Comparison of ENCODE assay signal across 28 cellular contexts in the genomic region with DNA sequence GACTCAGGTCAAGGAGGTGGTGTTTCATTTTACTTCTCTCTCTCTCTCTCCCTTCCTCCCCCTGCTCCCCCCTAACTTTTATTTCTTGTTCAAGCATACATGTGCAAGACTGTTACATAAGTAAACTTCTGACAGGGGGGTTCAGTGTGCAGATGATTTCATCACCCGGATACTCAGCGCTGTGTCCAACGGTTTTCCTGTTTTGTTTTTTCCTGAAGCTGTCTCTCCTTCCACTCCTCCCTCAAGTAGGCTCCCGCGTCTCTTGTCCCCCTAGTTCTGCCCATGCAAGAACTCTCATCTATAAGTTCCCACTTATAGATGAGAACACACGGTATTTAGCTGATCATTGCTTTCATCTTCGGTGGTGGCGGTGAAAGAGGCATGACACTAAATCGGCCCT.
"Had no signal": no experiment of that assay in that cellular context is flagged by ENCODE, and none has a peak within 500 bp of the region (broad histone marks: within the 10 kb centered on the region; RNA-seq: fewer than 3 reads in every experiment).

No MANE protein-coding gene starts in this region.

- ATAC-seq: stimulated activated effector memory CD8-positive, alpha-beta T cell treated with anti-CD3 and anti-CD28 coated beads, Interleukin-12 subunit alpha, Interleukin-12 subunit beta, amount 100 ng/mL, for 72 hours; stimulated activated memory B cell treated with anti-CD40 and anti-IgM and Interleukin-4, amounts not matched to agents 10 μg/mL and 1 μg/mL and 100 μg/mL, for 72 hours; stimulated activated naive B cell treated with anti-CD40 and anti-IgM and Interleukin-4, amounts not matched to agents 10 μg/mL and 1 μg/mL and 100 μg/mL, for 72 hours; stimulated activated naive CD8-positive, alpha-beta T cell treated with anti-CD3 and anti-CD28 coated beads, Interleukin-15, amount 100 ng/mL, for 72 hours; stimulated activated naive CD8-positive, alpha-beta T cell treated with anti-CD3 and anti-CD28 coated beads, Interleukin-15, Interleukin-2, amounts not matched to agents 100 U/mL and 50 U/mL, for 24 hours; upper lobe of right lung had no signal

- H3K4me3 ChIP-seq: stomach, suprapubic skin, testis, thoracic aorta, thyroid gland, tibial artery, tibial nerve, transverse colon, upper lobe of left lung, upper lobe of right lung, uterus, vagina had no signal

- H3K27me3 Mint-ChIP-seq: stimulated activated memory B cell treated with anti-CD40 and anti-IgM and Interleukin-4, amounts not matched to agents 10 μg/mL and 1 μg/mL and 100 μg/mL, for 72 hours; stimulated activated naive B cell treated with anti-CD40 and anti-IgM and Interleukin-4, amounts not matched to agents 10 μg/mL and 1 μg/mL and 100 μg/mL, for 72 hours; stimulated activated naive CD8-positive, alpha-beta T cell treated with anti-CD3 and anti-CD28 coated beads, Interleukin-15, amount 100 ng/mL, for 72 hours; stimulated activated naive CD8-positive, alpha-beta T cell treated with anti-CD3 and anti-CD28 coated beads, Interleukin-15, Interleukin-2, amounts not matched to agents 100 ng/mL and 50 ng/mL, for 24 hours had no signal

- FAIRE-seq: urothelium cell line had no signal

- H3K4me3 Mint-ChIP-seq: stimulated activated effector memory CD8-positive, alpha-beta T cell treated with anti-CD3 and anti-CD28 coated beads, Interleukin-12 subunit alpha, Interleukin-12 subunit beta, amount 100 ng/mL, for 72 hours; stimulated activated memory B cell treated with anti-CD40 and anti-IgM and Interleukin-4, amounts not matched to agents 10 μg/mL and 1 μg/mL and 100 μg/mL, for 72 hours; stimulated activated naive B cell treated with anti-CD40 and anti-IgM and Interleukin-4, amounts not matched to agents 10 μg/mL and 1 μg/mL and 100 μg/mL, for 72 hours; stimulated activated naive CD8-positive, alpha-beta T cell treated with anti-CD3 and anti-CD28 coated beads, Interleukin-15, amount 100 ng/mL, for 72 hours; stimulated activated naive CD8-positive, alpha-beta T cell treated with anti-CD3 and anti-CD28 coated beads, Interleukin-15, Interleukin-2, amounts not matched to agents 100 ng/mL and 50 ng/mL, for 24 hours had no signal

- H3K4me1 ChIP-seq: suprapubic skin, testis, thyroid gland, tibial artery, transverse colon, upper lobe of left lung, upper lobe of right lung, uterus, vagina had no signal

- H3K36me3 ChIP-seq: stomach, suprapubic skin, thoracic aorta, thyroid gland, tibial artery, tibial nerve, transverse colon, upper lobe of left lung, upper lobe of right lung, uterus, vagina had no signal

- DNase-seq: stimulated activated CD4-positive, alpha-beta T cell treated with anti-CD3 and anti-CD28 coated beads, Interleukin-2, amount 100 ng/mL, for 48 hours; stimulated activated CD4-positive, alpha-beta T cell treated with anti-CD3 and anti-CD28 coated beads, Interleukin-4, amount 100 ng/mL, for 1 hour; stimulated activated CD4-positive, alpha-beta T cell treated with anti-CD3 and anti-CD28 coated beads, Interleukin-4, amount 100 ng/mL, for 24 hours; stimulated activated CD4-positive, alpha-beta T cell treated with anti-CD3 and anti-CD28 coated beads, Interleukin-4, amount 100 ng/mL, for 4 hours; stimulated activated CD8-positive, alpha-beta memory T cell treated with anti-CD3 and anti-CD28 coated beads, Interleukin-4, amount 100 ng/mL, for 48 hours; stimulated activated naive B cell treated with anti-CD40 and anti-IgM and Interleukin-4, amounts not matched to agents 10 μg/mL and 1 μg/mL and 100 μg/mL, for 72 hours; stimulated activated naive CD4-positive, alpha-beta T cell; stimulated activated naive CD4-positive, alpha-beta T cell treated with Interleukin-2 at 50 U/mL for 16 hours; stimulated activated naive CD8-positive, alpha-beta T cell treated with anti-CD3 and anti-CD28 coated beads, Interleukin-15, amount 100 ng/mL, for 72 hours; stimulated activated naive CD8-positive, alpha-beta T cell treated with anti-CD3 and anti-CD28 coated beads, Interleukin-15, Interleukin-2, amounts not matched to agents 100 U/mL and 50 U/mL, for 24 hours; stomach; substantia nigra; testis; thyroid gland; tibial artery; transverse colon; trophoblast cell; upper lobe of left lung; upper lobe of right lung; uterus had no signal

- H3K27ac Mint-ChIP-seq: stimulated activated effector memory CD8-positive, alpha-beta T cell treated with anti-CD3 and anti-CD28 coated beads, Interleukin-12 subunit alpha, Interleukin-12 subunit beta, amount 100 ng/mL, for 72 hours; stimulated activated memory B cell treated with anti-CD40 and anti-IgM and Interleukin-4, amounts not matched to agents 10 μg/mL and 1 μg/mL and 100 μg/mL, for 72 hours; stimulated activated naive B cell treated with anti-CD40 and anti-IgM and Interleukin-4, amounts not matched to agents 10 μg/mL and 1 μg/mL and 100 μg/mL, for 72 hours; stimulated activated naive CD8-positive, alpha-beta T cell treated with anti-CD3 and anti-CD28 coated beads, Interleukin-15, amount 100 ng/mL, for 72 hours; stimulated activated naive CD8-positive, alpha-beta T cell treated with anti-CD3 and anti-CD28 coated beads, Interleukin-15, Interleukin-2, amounts not matched to agents 100 ng/mL and 50 ng/mL, for 24 hours had no signal

- H3K36me3 Mint-ChIP-seq: stimulated activated effector memory CD8-positive, alpha-beta T cell treated with anti-CD3 and anti-CD28 coated beads, Interleukin-12 subunit alpha, Interleukin-12 subunit beta, amount 100 ng/mL, for 72 hours; stimulated activated memory B cell treated with anti-CD40 and anti-IgM and Interleukin-4, amounts not matched to agents 10 μg/mL and 1 μg/mL and 100 μg/mL, for 72 hours; stimulated activated naive B cell treated with anti-CD40 and anti-IgM and Interleukin-4, amounts not matched to agents 10 μg/mL and 1 μg/mL and 100 μg/mL, for 72 hours had no signal

- H3K9me3 ChIP-seq: suprapubic skin, testis, thoracic aorta, thyroid gland, tibial artery, tibial nerve, transverse colon, upper lobe of left lung, upper lobe of right lung, uterus, vagina had no signal

- H3K4me1 Mint-ChIP-seq: stimulated activated effector memory CD8-positive, alpha-beta T cell treated with anti-CD3 and anti-CD28 coated beads, Interleukin-12 subunit alpha, Interleukin-12 subunit beta, amount 100 ng/mL, for 72 hours; stimulated activated memory B cell treated with anti-CD40 and anti-IgM and Interleukin-4, amounts not matched to agents 10 μg/mL and 1 μg/mL and 100 μg/mL, for 72 hours; stimulated activated naive B cell treated with anti-CD40 and anti-IgM and Interleukin-4, amounts not matched to agents 10 μg/mL and 1 μg/mL and 100 μg/mL, for 72 hours; stimulated activated naive CD8-positive, alpha-beta T cell treated with anti-CD3 and anti-CD28 coated beads, Interleukin-15, amount 100 ng/mL, for 72 hours had no signal

- H3K27ac ChIP-seq: stomach, suprapubic skin, testis, thoracic aorta, thyroid gland, tibial artery, tibial nerve, transverse colon, upper lobe of left lung, upper lobe of right lung, uterus, vagina had no signal

- H3K27me3 ChIP-seq: testis, thyroid gland, tibial nerve, transverse colon, upper lobe of left lung, upper lobe of right lung, uterus, vagina had no signal
